Comparison of ENCODE assay signal across 2 cellular contexts in genomic region chr10:87895430-87895829, GRCh38.
TF ChIP-seq lines count a peak whose summit lies in the region.

No MANE protein-coding gene starts in this region.

TF ChIP-seq in GM23338, 12 proteins besides CTCF, POLR2A, EP300 and RAD21:
- TF ChIP-seq, protein P1, sequence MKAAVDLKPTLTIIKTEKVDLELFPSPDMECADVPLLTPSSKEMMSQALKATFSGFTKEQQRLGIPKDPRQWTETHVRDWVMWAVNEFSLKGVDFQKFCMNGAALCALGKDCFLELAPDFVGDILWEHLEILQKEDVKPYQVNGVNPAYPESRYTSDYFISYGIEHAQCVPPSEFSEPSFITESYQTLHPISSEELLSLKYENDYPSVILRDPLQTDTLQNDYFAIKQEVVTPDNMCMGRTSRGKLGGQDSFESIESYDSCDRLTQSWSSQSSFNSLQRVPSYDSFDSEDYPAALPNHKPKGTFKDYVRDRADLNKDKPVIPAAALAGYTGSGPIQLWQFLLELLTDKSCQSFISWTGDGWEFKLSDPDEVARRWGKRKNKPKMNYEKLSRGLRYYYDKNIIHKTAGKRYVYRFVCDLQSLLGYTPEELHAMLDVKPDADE (IDR thresholded peaks at IDR 0.05) = no peak
- TF ChIP-seq, protein P2, sequence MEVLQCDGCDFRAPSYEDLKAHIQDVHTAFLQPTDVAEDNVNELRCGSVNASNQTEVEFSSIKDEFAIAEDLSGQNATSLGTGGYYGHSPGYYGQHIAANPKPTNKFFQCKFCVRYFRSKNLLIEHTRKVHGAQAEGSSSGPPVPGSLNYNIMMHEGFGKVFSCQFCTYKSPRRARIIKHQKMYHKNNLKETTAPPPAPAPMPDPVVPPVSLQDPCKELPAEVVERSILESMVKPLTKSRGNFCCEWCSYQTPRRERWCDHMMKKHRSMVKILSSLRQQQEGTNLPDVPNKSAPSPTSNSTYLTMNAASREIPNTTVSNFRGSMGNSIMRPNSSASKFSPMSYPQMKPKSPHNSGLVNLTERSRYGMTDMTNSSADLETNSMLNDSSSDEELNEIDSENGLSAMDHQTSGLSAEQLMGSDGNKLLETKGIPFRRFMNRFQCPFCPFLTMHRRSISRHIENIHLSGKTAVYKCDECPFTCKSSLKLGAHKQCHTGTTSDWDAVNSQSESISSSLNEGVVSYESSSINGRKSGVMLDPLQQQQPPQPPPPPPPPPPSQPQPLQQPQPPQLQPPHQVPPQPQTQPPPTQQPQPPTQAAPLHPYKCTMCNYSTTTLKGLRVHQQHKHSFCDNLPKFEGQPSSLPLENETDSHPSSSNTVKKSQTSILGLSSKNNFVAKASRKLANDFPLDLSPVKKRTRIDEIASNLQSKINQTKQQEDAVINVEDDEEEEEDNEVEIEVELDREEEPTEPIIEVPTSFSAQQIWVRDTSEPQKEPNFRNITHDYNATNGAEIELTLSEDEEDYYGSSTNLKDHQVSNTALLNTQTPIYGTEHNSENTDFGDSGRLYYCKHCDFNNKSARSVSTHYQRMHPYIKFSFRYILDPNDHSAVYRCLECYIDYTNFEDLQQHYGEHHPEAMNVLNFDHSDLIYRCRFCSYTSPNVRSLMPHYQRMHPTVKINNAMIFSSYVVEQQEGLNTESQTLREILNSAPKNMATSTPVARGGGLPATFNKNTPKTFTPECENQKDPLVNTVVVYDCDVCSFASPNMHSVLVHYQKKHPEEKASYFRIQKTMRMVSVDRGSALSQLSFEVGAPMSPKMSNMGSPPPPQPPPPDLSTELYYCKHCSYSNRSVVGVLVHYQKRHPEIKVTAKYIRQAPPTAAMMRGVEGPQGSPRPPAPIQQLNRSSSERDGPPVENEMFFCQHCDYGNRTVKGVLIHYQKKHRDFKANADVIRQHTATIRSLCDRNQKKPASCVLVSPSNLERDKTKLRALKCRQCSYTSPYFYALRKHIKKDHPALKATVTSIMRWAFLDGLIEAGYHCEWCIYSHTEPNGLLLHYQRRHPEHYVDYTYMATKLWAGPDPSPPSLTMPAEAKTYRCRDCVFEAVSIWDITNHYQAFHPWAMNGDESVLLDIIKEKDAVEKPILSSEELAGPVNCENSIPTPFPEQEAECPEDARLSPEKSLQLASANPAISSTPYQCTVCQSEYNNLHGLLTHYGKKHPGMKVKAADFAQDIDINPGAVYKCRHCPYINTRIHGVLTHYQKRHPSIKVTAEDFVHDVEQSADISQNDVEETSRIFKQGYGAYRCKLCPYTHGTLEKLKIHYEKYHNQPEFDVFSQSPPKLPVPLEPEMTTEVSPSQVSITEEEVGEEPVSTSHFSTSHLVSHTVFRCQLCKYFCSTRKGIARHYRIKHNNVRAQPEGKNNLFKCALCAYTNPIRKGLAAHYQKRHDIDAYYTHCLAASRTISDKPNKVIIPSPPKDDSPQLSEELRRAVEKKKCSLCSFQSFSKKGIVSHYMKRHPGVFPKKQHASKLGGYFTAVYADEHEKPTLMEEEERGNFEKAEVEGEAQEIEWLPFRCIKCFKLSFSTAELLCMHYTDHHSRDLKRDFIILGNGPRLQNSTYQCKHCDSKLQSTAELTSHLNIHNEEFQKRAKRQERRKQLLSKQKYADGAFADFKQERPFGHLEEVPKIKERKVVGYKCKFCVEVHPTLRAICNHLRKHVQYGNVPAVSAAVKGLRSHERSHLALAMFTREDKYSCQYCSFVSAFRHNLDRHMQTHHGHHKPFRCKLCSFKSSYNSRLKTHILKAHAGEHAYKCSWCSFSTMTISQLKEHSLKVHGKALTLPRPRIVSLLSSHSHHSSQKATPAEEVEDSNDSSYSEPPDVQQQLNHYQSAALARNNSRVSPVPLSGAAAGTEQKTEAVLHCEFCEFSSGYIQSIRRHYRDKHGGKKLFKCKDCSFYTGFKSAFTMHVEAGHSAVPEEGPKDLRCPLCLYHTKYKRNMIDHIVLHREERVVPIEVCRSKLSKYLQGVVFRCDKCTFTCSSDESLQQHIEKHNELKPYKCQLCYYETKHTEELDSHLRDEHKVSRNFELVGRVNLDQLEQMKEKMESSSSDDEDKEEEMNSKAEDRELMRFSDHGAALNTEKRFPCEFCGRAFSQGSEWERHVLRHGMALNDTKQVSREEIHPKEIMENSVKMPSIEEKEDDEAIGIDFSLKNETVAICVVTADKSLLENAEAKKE (CRISPR knock-in tag; IDR thresholded peaks at IDR 0.05) = no peak
- no peak for TF ChIP-seq ZNF331 (CRISPR knock-in tag; IDR thresholded peaks at IDR 0.05; ENCODE audit: low read depth)
- no peak for TF ChIP-seq STAT1 (IDR thresholded peaks at IDR 0.05; ENCODE audit: unreplicated experiment)
- no peak for TF ChIP-seq EZH2 (IDR thresholded peaks at IDR 0.05; ENCODE audit: low read depth, unreplicated experiment)
- TF ChIP-seq CREB1 (CRISPR knock-in tag; IDR thresholded peaks at IDR 0.05; ENCODE audit: low read depth) = no peak
- no peak for TF ChIP-seq POLR2AphosphoS5 (IDR thresholded peaks at IDR 0.05; ENCODE audit: low read depth)
- TF ChIP-seq EZH2phosphoT487 (IDR thresholded peaks at IDR 0.05; ENCODE audit: unreplicated experiment) = no peak
- no peak for TF ChIP-seq ZNF114 (CRISPR knock-in tag; IDR thresholded peaks at IDR 0.05)
- no peak for TF ChIP-seq JUNB (IDR thresholded peaks at IDR 0.05; ENCODE audit: unreplicated experiment)
- TF ChIP-seq, protein P3, sequence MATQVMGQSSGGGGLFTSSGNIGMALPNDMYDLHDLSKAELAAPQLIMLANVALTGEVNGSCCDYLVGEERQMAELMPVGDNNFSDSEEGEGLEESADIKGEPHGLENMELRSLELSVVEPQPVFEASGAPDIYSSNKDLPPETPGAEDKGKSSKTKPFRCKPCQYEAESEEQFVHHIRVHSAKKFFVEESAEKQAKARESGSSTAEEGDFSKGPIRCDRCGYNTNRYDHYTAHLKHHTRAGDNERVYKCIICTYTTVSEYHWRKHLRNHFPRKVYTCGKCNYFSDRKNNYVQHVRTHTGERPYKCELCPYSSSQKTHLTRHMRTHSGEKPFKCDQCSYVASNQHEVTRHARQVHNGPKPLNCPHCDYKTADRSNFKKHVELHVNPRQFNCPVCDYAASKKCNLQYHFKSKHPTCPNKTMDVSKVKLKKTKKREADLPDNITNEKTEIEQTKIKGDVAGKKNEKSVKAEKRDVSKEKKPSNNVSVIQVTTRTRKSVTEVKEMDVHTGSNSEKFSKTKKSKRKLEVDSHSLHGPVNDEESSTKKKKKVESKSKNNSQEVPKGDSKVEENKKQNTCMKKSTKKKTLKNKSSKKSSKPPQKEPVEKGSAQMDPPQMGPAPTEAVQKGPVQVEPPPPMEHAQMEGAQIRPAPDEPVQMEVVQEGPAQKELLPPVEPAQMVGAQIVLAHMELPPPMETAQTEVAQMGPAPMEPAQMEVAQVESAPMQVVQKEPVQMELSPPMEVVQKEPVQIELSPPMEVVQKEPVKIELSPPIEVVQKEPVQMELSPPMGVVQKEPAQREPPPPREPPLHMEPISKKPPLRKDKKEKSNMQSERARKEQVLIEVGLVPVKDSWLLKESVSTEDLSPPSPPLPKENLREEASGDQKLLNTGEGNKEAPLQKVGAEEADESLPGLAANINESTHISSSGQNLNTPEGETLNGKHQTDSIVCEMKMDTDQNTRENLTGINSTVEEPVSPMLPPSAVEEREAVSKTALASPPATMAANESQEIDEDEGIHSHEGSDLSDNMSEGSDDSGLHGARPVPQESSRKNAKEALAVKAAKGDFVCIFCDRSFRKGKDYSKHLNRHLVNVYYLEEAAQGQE (IDR thresholded peaks at IDR 0.05; ENCODE audit: unreplicated experiment) = no peak
- no peak for TF ChIP-seq NANOG (IDR thresholded peaks at IDR 0.05; ENCODE audit: borderline replicate concordance)

TF ChIP-seq in GM12878, 131 proteins besides CTCF, POLR2A, EP300 and RAD21:
- no peak for TF ChIP-seq CEBPB (IDR thresholded peaks at IDR 0.05; ENCODE audit: borderline replicate concordance in 1 of 2, low read depth in 2 of 2, low read length in 2 of 2)
- no peak for TF ChIP-seq KDM1A (IDR thresholded peaks at IDR 0.05; ENCODE audit: borderline replicate concordance)
TF ChIP-seq in GM12878: peak in this region for 0.
